Comparison of ENCODE assay signal across 8 cellular contexts in genomic region chr1:150507912-150508864, GRCh38. TPM values are rescaled to one million over a fixed set of nuclear protein-coding genes. Genes with fewer than 3 reads are reported as not detected.
DNase-seq lines count a peak whose midpoint lies in the region; ATAC-seq, FAIRE-seq and TF ChIP-seq lines count a peak whose summit lies in the region.

Gene ECM1 (plus strand): TSS chr1:150508109. CDS start chr1:150508210, 101 bp downstream.

- peaks cover 2% of the 10 kb centered on the region for H3K9me1 ChIP-seq in keratinocyte (ENCODE audit: control insufficient read depth, extremely low read depth, insufficient read depth, low read length)

- H3K9ac ChIP-seq in keratinocyte (ENCODE audit: control insufficient read depth, extremely low read depth, insufficient read depth, low read length): peak within 1 kb of the TSS; percentile 73

- CTCF ChIA-PET in A549 (lab: Yijun Ruan, JAX): interaction anchor here (1.4 to 12.4 kb wide), 4 partner anchors 9 to 24 kb away, joined by 5 to 114 read pairs (median 6); no protein-coding TSS in a partner anchor

- H3K27ac ChIP-seq in A549: peak within 1 kb of the TSS in 1 of 2 experiments; percentile 56; a peak in 3 of 6 replicates
- peak within 1 kb of the TSS; percentile 63 for H3K27ac ChIP-seq in keratinocyte (ENCODE audit: control insufficient read depth, insufficient read depth, low read length)
- H3K27ac ChIP-seq in temporal lobe (ENCODE audit: low read depth, low read length): peak within 1 kb of the TSS; percentile 73

- H3K4me1 ChIP-seq in A549: peaks cover 9% of the 10 kb centered on the region
- H3K4me1 ChIP-seq in keratinocyte (ENCODE audit: control insufficient read depth, extremely low read depth, insufficient read depth, low read length): peaks cover 24% of the 10 kb centered on the region

- H2AFZ ChIP-seq in keratinocyte (ENCODE audit: control insufficient read depth, low read length): peak within 1 kb of the TSS; percentile 1

- FAIRE-seq in A549 (lab: Jason Lieb, UNC): no peak
- peak; percentile 83 for FAIRE-seq in keratinocyte (lab: Jason Lieb, UNC)

- no peaks in the 10 kb centered on the region for H4K20me1 ChIP-seq in keratinocyte (ENCODE audit: control insufficient read depth, extremely low read depth, insufficient read depth, low read length)

- POLR2A ChIA-PET in A549 (lab: Yijun Ruan, JAX): interaction anchor here (1.0 kb wide), 1 partner anchor 21 kb away, joined by 3 read pairs; no protein-coding TSS in a partner anchor

- peak; percentile 33 to 59 for DNase-seq in A549 (ENCODE audit: low read depth in 1 of 2, low spot score in 1 of 2)
- peak; percentile 88 for DNase-seq in HT1080 (ENCODE audit: low read depth)
- no peak for DNase-seq in astrocyte of the cerebellum (ENCODE audit: low read depth)
- DNase-seq in keratinocyte (ENCODE audit: low read depth, low spot score): no peak
- DNase-seq in DMS79 (lab: John Stamatoyannopoulos, UW): no peak
- DNase-seq in stimulated activated naive CD8-positive, alpha-beta T cell treated with anti-CD3 and anti-CD28 coated beads, Interleukin-15, Interleukin-2, amounts not matched to agents 100 U/mL and 50 U/mL, for 24 hours: no peak

- TF ChIP-seq EP300 in A549 (IDR thresholded peaks at IDR 0.05): no peak

- TF ChIP-seq RAD21 in A549 (conservative IDR thresholded peaks at IDR 0.05 in 1 of 2, IDR thresholded peaks at IDR 0.05 in 1 of 2): no peak

- in situ Hi-C loops in astrocyte of the cerebellum (cut with HindIII; ENCODE audit: low sequenced_read_pairs): no loop called here

- WGBS in A549 (ENCODE audit: missing lambda C conversion rate): 58% methylated on average over 7 of the region's 7 CpGs

- H3K4me2 ChIP-seq in A549 (peak within 1 kb of the TSS; percentile 35; the same call in 1 of the 3 replicates), keratinocyte (ENCODE audit: control insufficient read depth, extremely low read depth, insufficient read depth, low read depth, low read length) (peak within 1 kb of the TSS; percentile 93)

- no peaks in the 10 kb centered on the region for H3K9me3 ChIP-seq in A549
- no peaks in the 10 kb centered on the region for H3K9me3 ChIP-seq in keratinocyte (ENCODE audit: control insufficient read depth, low read depth, low read length)

- TF ChIP-seq CTCF in A549 (IDR thresholded peaks at IDR 0.05) (no peak), astrocyte of the cerebellum (IDR thresholded peaks at IDR 0.05; ENCODE audit: low read depth, low read length, missing control alignments) (no peak), keratinocyte (optimal IDR thresholded peaks at IDR 0.05 in 1 of 3, IDR thresholded peaks at IDR 0.05 in 1 of 3, conservative IDR thresholded peaks at IDR 0.05 in 1 of 3; ENCODE audit: extremely low read depth in 1 of 3, insufficient read depth in 2 of 3, low read length in 3 of 3) (no peak)

- H3K4me3 ChIP-seq in A549 (no peak within 1 kb of the TSS), astrocyte of the cerebellum (ENCODE audit: low read depth, low read length) (peak within 1 kb of the TSS; percentile 15), keratinocyte (ENCODE audit: control insufficient read depth in 2 of 3, extremely low read depth in 1 of 3, insufficient read depth in 2 of 3, low read depth in 1 of 3, low read length in 3 of 3) (peak within 1 kb of the TSS; percentile 36 to 63 (median 52))

- H3K27me3 ChIP-seq in keratinocyte (ENCODE audit: control insufficient read depth, extremely low read depth, insufficient read depth, low read length): no peaks in the 10 kb centered on the region

- peaks cover 19 to 30% of the 10 kb centered on the region in 2 experiments for H3K36me3 ChIP-seq in keratinocyte (ENCODE audit: control insufficient read depth in 2 of 2, extremely low read depth in 1 of 2, insufficient read depth in 2 of 2, low read length in 2 of 2)

- peak; percentile 64 to 74; a peak in 5 of 6 replicates for ATAC-seq in A549
- ATAC-seq in GM21529 (IDR thresholded peaks at IDR 0.05; ENCODE audit: unreplicated experiment): no peak
- no peak for ATAC-seq in stimulated activated naive CD8-positive, alpha-beta T cell treated with anti-CD3 and anti-CD28 coated beads, Interleukin-15, Interleukin-2, amounts not matched to agents 100 U/mL and 50 U/mL, for 24 hours

- H3K79me2 ChIP-seq in keratinocyte (ENCODE audit: control insufficient read depth, insufficient read depth, low read length): no peaks in the 10 kb centered on the region

- dilution Hi-C loops in keratinocyte (cut with MboI; ENCODE audit: extremely low pct_ligation_motif_present, low sequenced_read_pairs): no loop called here

- TF ChIP-seq POLR2A in A549 (IDR thresholded peaks at IDR 0.05; ENCODE audit: low read length): no peak

TF ChIP-seq in A549, 52 proteins besides CTCF, POLR2A, EP300 and RAD21:
- no peak for TF ChIP-seq FOSL2 (IDR thresholded peaks at IDR 0.05)
- 0 out of 2 replicates have a peak, but pooled peaks have one; percentile 19 for TF ChIP-seq FOSL2 (CRISPR knock-in tag; IDR thresholded peaks at IDR 0.05)
- TF ChIP-seq BCL3 (IDR thresholded peaks at IDR 0.05): no peak

RNA-seq across cellular contexts. Expression of gene ECM1, which starts in this region (rescaled TPM):
- 0.88 and 1.1 TPM in 2 replicates for polyA plus RNA-seq in A549 (2011; rRNA removed)
- polyA plus RNA-seq in A549 (2012; cell fraction: cytosol; rRNA removed): 0.91 and 0.96 TPM in 2 replicates
- 3.9 and 4.1 TPM in 2 replicates for polyA plus RNA-seq in A549 (2012; cell fraction: nucleus; rRNA removed)
- polyA plus RNA-seq in A549 (2017; fragmentation: RNase III; extraction: RNeasy Plus Mini Kit Qiagen cat#74134 plus additional on column Dnase treatment): 0.77 to 1.0 TPM (median 1.0 TPM) in 3 replicates
- polyA minus RNA-seq in A549 (2011; rRNA and poly(A)+ RNA removed): 0.97 and 1.2 TPM in 2 replicates
- total RNA-seq in HT1080 (2014; rRNA removed; shearing (Covaris generic)): 11.3 and 17.7 TPM in 2 replicates
- 15.4 and 18.5 TPM in 2 replicates for polyA plus RNA-seq in HT1080 (2015; cell fraction: cytosol; rRNA removed)
- polyA plus RNA-seq in HT1080 (2015; cell fraction: nucleus; rRNA removed): 47.4 and 67.1 TPM in 2 replicates
- polyA plus RNA-seq in keratinocyte: 23.6 to 63.8 TPM (median 26.3 TPM) in 3 replicates
- polyA plus RNA-seq in keratinocyte (2011; ENCODE audit: low read depth): 36.6 TPM
- polyA plus RNA-seq in keratinocyte (2011; cell fraction: cytosol; rRNA removed): 20.3 and 27.6 TPM in 2 replicates
- polyA plus RNA-seq in keratinocyte (2011; cell fraction: nucleus; rRNA removed): 116 and 156 TPM in 2 replicates
- 70.1 and 304 TPM in 2 replicates for polyA plus RNA-seq in keratinocyte (2012; ENCODE audit: low replicate concordance)
- 28.0 to 109 TPM (median 28.7 TPM) in 3 replicates for polyA minus RNA-seq in keratinocyte
- polyA minus RNA-seq in keratinocyte (2011; cell fraction: cytosol; rRNA and poly(A)+ RNA removed): 24.2 TPM
- 82.8 and 93.0 TPM in 2 replicates for polyA minus RNA-seq in keratinocyte (2011; cell fraction: nucleus; rRNA and poly(A)+ RNA removed)
- total RNA-seq in temporal lobe: 1.5 TPM

Comparison
In these comparisons a context has a peak if more than half of its experiments do, and no peak if none do; other contexts are left out.
1. RNA of gene ECM1 (polyA plus RNA-seq): 20.3 to 304 TPM in keratinocyte; 0.77 to 4.1 TPM in A549; every median in the first group is over 4 times any median in the second.
2. ATAC-seq: peak in A549 (2 of 2); none in GM21529 (single experiment) and stimulated activated naive CD8-positive, alpha-beta T cell treated with anti-CD3 and anti-CD28 coated beads, Interleukin-15, Interleukin-2, amounts not matched to agents 100 U/mL and 50 U/mL, for 24 hours (single experiment).
3. DNase-seq: peak in A549 (2 of 2) and HT1080 (single experiment); none in astrocyte of the cerebellum (single experiment), keratinocyte (single experiment), DMS79 (single experiment) and stimulated activated naive CD8-positive, alpha-beta T cell treated with anti-CD3 and anti-CD28 coated beads, Interleukin-15, Interleukin-2, amounts not matched to agents 100 U/mL and 50 U/mL, for 24 hours (single experiment).